28 cellular contexts compared by ENCODE assay signal in genomic region chr2:152544626-152545025, GRCh38.
DNase-seq lines count a peak whose midpoint lies in the region; ATAC-seq, FAIRE-seq and TF ChIP-seq lines count a peak whose summit lies in the region.
"Had no signal": no experiment of that assay in that cellular context is flagged by ENCODE, and none has a peak within 500 bp of the region (broad histone marks: within the 10 kb centered on the region; RNA-seq: fewer than 3 reads in every experiment).

No MANE protein-coding gene starts in this region.

- H3K9me3 Mint-ChIP-seq in endothelial cell (ENCODE audit: unreplicated experiment) (no peaks in the 10 kb centered on the region), neural progenitor cell (no peaks in the 10 kb centered on the region)
- H3K9me3 Mint-ChIP-seq: activated CD4-positive, alpha-beta memory T cell treated with anti-CD3 and anti-CD28 coated beads, Interleukin-2, amount 10 ng/mL, durations not matched to agents 7 days and 5 days; activated naive CD4-positive, alpha-beta T cell treated with anti-CD3 and anti-CD28 coated beads, Interleukin-2, amount 50 U/mL, for 24 hours; activated T-helper 2 cell treated with anti-CD3 and anti-CD28 coated beads, Interferon-gamma antibody, Interleukin-2, Interleukin-4, amounts not matched to agents 10 μg/mL and 5 μg/mL and 100 μg/mL, durations not matched to agents 14 hours and 24 hours and 36 hours; memory B cell had no signal

- H3K4me3 Mint-ChIP-seq in endothelial cell (ENCODE audit: unreplicated experiment) (no peak overlapping the region), neural progenitor cell (no peak overlapping the region)
- H3K4me3 Mint-ChIP-seq: activated CD4-positive, alpha-beta memory T cell treated with anti-CD3 and anti-CD28 coated beads, Interleukin-2, amount 10 ng/mL, durations not matched to agents 7 days and 5 days; activated naive CD4-positive, alpha-beta T cell treated with anti-CD3 and anti-CD28 coated beads, Interleukin-2, amount 50 U/mL, for 24 hours; memory B cell; T-helper 17 cell had no signal

- peaks cover 17% of the 10 kb centered on the region for H3F3A ChIP-seq in neural progenitor cell (ENCODE audit: low read depth)

- H3K36me3 Mint-ChIP-seq in endothelial cell (ENCODE audit: low read depth, unreplicated experiment) (peaks cover 3% of the 10 kb centered on the region), neural progenitor cell (peaks cover 16% of the 10 kb centered on the region)
- H3K36me3 Mint-ChIP-seq: activated naive CD4-positive, alpha-beta T cell treated with anti-CD3 and anti-CD28 coated beads, Interleukin-2, amount 50 U/mL, for 24 hours; memory B cell had no signal

- no peak overlapping the region for H2AFZ ChIP-seq in neural progenitor cell (replicated peaks)

- TF ChIP-seq CTCF in endothelial cell (IDR thresholded peaks at IDR 0.05; ENCODE audit: unreplicated experiment) (no peak), neural progenitor cell (IDR thresholded peaks at IDR 0.05) (no peak)

- H3K4me3 ChIP-seq in SJCRH30 (no peak overlapping the region), neural progenitor cell (no peak overlapping the region)
- H3K4me3 ChIP-seq: SK-N-MC had no signal

- peaks cover 26% of the 10 kb centered on the region for H3K4me1 ChIP-seq in SJCRH30
- peaks cover 36% of the 10 kb centered on the region for H3K4me1 ChIP-seq in neural progenitor cell

- H4K20me1 ChIP-seq in neural progenitor cell (ENCODE audit: low read depth): peaks cover 27% of the 10 kb centered on the region

- H3K27ac Mint-ChIP-seq in endothelial cell (ENCODE audit: unreplicated experiment) (peak overlapping the region; percentile 79), neural progenitor cell (peak overlapping the region; percentile 46)
- H3K27ac Mint-ChIP-seq: activated CD4-positive, alpha-beta memory T cell treated with anti-CD3 and anti-CD28 coated beads, Interleukin-2, amount 10 ng/mL, durations not matched to agents 7 days and 5 days; activated naive CD4-positive, alpha-beta T cell treated with anti-CD3 and anti-CD28 coated beads, Interleukin-2, amount 50 U/mL, for 24 hours; activated T-helper 2 cell treated with anti-CD3 and anti-CD28 coated beads, Interferon-gamma antibody, Interleukin-2, Interleukin-4, amounts not matched to agents 10 μg/mL and 5 μg/mL and 100 μg/mL, durations not matched to agents 14 hours and 24 hours and 36 hours; memory B cell; T-helper 17 cell had no signal

- H3K4me1 Mint-ChIP-seq in endothelial cell (ENCODE audit: unreplicated experiment): peaks cover 71% of the 10 kb centered on the region
- peaks cover 45% of the 10 kb centered on the region for H3K4me1 Mint-ChIP-seq in neural progenitor cell
- H3K4me1 Mint-ChIP-seq: activated CD4-positive, alpha-beta memory T cell treated with anti-CD3 and anti-CD28 coated beads, Interleukin-2, amount 10 ng/mL, durations not matched to agents 7 days and 5 days; activated naive CD4-positive, alpha-beta T cell treated with anti-CD3 and anti-CD28 coated beads, Interleukin-2, amount 50 U/mL, for 24 hours; T-helper 17 cell had no signal

- H3K9ac ChIP-seq in neural progenitor cell: no peak overlapping the region

- DNase-seq in Ammon's horn (ENCODE audit: low spot score) (peak; percentile 40), SJCRH30 (peak in 1 of 2 experiments; percentile 24), endothelial cell (ENCODE audit: low spot score) (no peak), neural progenitor cell (ENCODE audit: low spot score) (no peak), RKO (ENCODE audit: low spot score) (no peak), H54 (ENCODE audit: insufficient read length, low spot score) (no peak)
- DNase-seq: activated CD4-positive, alpha-beta memory T cell treated with anti-CD3 and anti-CD28 coated beads, Interleukin-2, amount 10 ng/mL, durations not matched to agents 7 days and 5 days; activated CD4-positive, alpha-beta T cell treated with anti-CD3 and anti-CD28 coated beads for 1 hour; aorta; Calu3; DND-41; Karpas-422; MV-4-11; NCI-H1436 treated with DMSO at 0.1 percent for 48 hours; NCI-H2107; NCI-H774; stimulated activated CD4-positive, alpha-beta T cell treated with anti-CD3 and anti-CD28 coated beads, Interleukin-2, amount 100 ng/mL, for 24 hours; T-helper 17 cell had no signal

- FAIRE-seq in H54 (lab: Jason Lieb, UNC): no peak
- FAIRE-seq: GM18507, keratinocyte had no signal

- no peak overlapping the region for H3K4me2 ChIP-seq in neural progenitor cell

- H3K27ac ChIP-seq in SJCRH30 (0 out of 2 replicates have a peak overlapping the region, but pooled peaks have one; percentile 4), neural progenitor cell (no peak overlapping the region)
- H3K27ac ChIP-seq: C4-2B, SK-N-MC had no signal

- H3K27me3 ChIP-seq in SJCRH30 (no peaks in the 10 kb centered on the region), neural progenitor cell (no peaks in the 10 kb centered on the region)

- H3K27me3 Mint-ChIP-seq in endothelial cell (ENCODE audit: unreplicated experiment) (peaks cover 10% of the 10 kb centered on the region), neural progenitor cell (ENCODE audit: insufficient read depth, low read depth) (peaks cover 3% of the 10 kb centered on the region)
- H3K27me3 Mint-ChIP-seq: activated CD4-positive, alpha-beta memory T cell treated with anti-CD3 and anti-CD28 coated beads, Interleukin-2, amount 10 ng/mL, durations not matched to agents 7 days and 5 days; activated naive CD4-positive, alpha-beta T cell treated with anti-CD3 and anti-CD28 coated beads, Interleukin-2, amount 50 U/mL, for 24 hours; memory B cell; T-helper 17 cell had no signal

- no peak for ATAC-seq in GM18505 (IDR thresholded peaks at IDR 0.05; ENCODE audit: unreplicated experiment)
- no peak for ATAC-seq in HG02938 (IDR thresholded peaks at IDR 0.05; ENCODE audit: unreplicated experiment)
- ATAC-seq: HCT116, T-helper 17 cell had no signal

- no peak for TF ChIP-seq POLR2A in GM18505 (IDR thresholded peaks at IDR 0.05; ENCODE audit: borderline replicate concordance, extremely low read depth, insufficient read depth, insufficient read length)
- TF ChIP-seq POLR2A in H54 (IDR thresholded peaks at IDR 0.05; ENCODE audit: low read depth, low read length): no peak

- H3K36me3 ChIP-seq in SJCRH30 (no peaks in the 10 kb centered on the region), neural progenitor cell (no peaks in the 10 kb centered on the region)

- peaks cover 21% of the 10 kb centered on the region for H3K79me2 ChIP-seq in neural progenitor cell (ENCODE audit: low read depth)

- H3K9me3 ChIP-seq in SJCRH30 (replicated peaks) (no peaks in the 10 kb centered on the region), neural progenitor cell (ENCODE audit: low read depth) (no peaks in the 10 kb centered on the region)
